8 cellular contexts compared by ENCODE assay signal in the genomic region with DNA sequence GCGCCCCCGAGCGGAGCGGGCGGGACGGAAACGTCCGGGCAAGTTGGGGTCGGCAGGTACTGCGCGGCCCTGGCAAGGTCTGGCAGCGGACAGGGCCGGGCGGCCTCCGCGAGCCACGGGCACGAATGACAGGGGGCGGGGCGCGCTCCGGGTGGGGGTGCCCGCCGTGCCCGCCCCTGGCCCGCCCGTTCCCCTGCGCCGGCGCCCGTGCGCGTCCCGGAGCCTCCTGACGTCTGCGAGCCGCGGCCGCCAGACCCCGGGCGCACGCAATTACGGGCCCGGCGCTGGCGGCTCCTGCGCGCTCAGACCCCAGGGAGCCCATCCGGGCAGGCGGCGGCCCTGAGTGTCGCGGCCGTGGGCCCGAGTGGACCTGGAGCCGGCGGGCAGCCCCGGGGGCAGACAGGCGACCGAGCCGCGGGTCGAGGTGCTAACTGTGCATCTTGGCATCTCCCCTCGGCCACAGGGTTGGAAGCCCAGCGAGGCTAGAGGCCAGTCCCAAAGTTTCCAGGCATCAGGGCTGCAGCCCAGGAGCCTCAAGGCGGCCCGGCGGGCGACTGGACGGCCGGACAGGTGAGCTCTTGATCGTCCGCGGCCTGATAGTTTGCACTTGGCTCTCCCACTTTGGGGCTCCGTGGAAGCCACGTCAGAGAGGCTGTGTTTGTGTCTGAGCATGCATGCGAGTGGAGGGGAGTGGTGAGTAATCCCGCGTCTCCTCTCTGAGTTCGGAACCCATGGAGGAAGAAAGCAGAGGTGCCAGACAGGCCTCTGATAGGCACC. TPM values are rescaled to one million over a fixed set of nuclear protein-coding genes. Genes with fewer than 3 reads are reported as not detected.
DNase-seq lines count a peak whose midpoint lies in the region; ATAC-seq and TF ChIP-seq lines count a peak whose summit lies in the region.

No MANE protein-coding gene starts in this region.

- H3K4me1 Mint-ChIP-seq in activated CD4-positive, alpha-beta T cell treated with anti-CD3 and anti-CD28 coated beads for 36 hours, result peaks cover 24% of the 10 kb centered on the region
- peaks cover 19% of the 10 kb centered on the region for H3K4me1 Mint-ChIP-seq in stimulated activated effector memory CD8-positive, alpha-beta T cell treated with anti-CD3 and anti-CD28 coated beads, Interleukin-12 subunit alpha, Interleukin-12 subunit beta, amount 100 ng/mL, for 72 hours

- no TSS peak for BruUV-seq in mammary epithelial cell (replicated peaks; lab: Mats Ljungman, UMichigan)

- peak overlapping the region; percentile 75 for H3K27ac Mint-ChIP-seq in activated CD4-positive, alpha-beta T cell treated with anti-CD3 and anti-CD28 coated beads for 36 hours
- no peak overlapping the region for H3K27ac Mint-ChIP-seq in stimulated activated effector memory CD8-positive, alpha-beta T cell treated with anti-CD3 and anti-CD28 coated beads, Interleukin-12 subunit alpha, Interleukin-12 subunit beta, amount 100 ng/mL, for 72 hours

- no peaks in the 10 kb centered on the region for H4K20me1 ChIP-seq in mammary epithelial cell (ENCODE audit: insufficient read depth, low read length)

- H3K4me1 ChIP-seq in Peyer's patch (peaks cover 0 to 29% (median 14%) of the 10 kb centered on the region in 4 donors), mammary epithelial cell (ENCODE audit: insufficient read depth, low read length) (peaks cover 17% of the 10 kb centered on the region)

- peaks cover 0 to 15% (median 0%) of the 10 kb centered on the region in 3 donors for H3K36me3 ChIP-seq in Peyer's patch
- H3K36me3 ChIP-seq in mammary epithelial cell (ENCODE audit: insufficient read depth, low read length), result no peaks in the 10 kb centered on the region

- peak overlapping the region; percentile 91 for H2AFZ ChIP-seq in mammary epithelial cell (ENCODE audit: low read depth, low read length)

- H3K9me3 ChIP-seq in Peyer's patch (no peaks in the 10 kb centered on the region), mammary epithelial cell (replicated peaks; ENCODE audit: insufficient read depth, low read length) (no peaks in the 10 kb centered on the region)

- in situ Hi-C loops in mammary epithelial cell (cut with MboI; ENCODE audit: low sequenced_read_pairs in 2 of 2), result no loop called here

- H3K4me3 Mint-ChIP-seq in activated CD4-positive, alpha-beta T cell treated with anti-CD3 and anti-CD28 coated beads for 36 hours, result peak overlapping the region; percentile 96
- peak overlapping the region; percentile 97 for H3K4me3 Mint-ChIP-seq in stimulated activated effector memory CD8-positive, alpha-beta T cell treated with anti-CD3 and anti-CD28 coated beads, Interleukin-12 subunit alpha, Interleukin-12 subunit beta, amount 100 ng/mL, for 72 hours

- H3K27me3 Mint-ChIP-seq in activated CD4-positive, alpha-beta T cell treated with anti-CD3 and anti-CD28 coated beads for 36 hours, result no peaks in the 10 kb centered on the region

- H3K36me3 Mint-ChIP-seq in activated CD4-positive, alpha-beta T cell treated with anti-CD3 and anti-CD28 coated beads for 36 hours (ENCODE audit: low read depth), result peaks cover 12% of the 10 kb centered on the region
- peaks cover 36% of the 10 kb centered on the region for H3K36me3 Mint-ChIP-seq in stimulated activated effector memory CD8-positive, alpha-beta T cell treated with anti-CD3 and anti-CD28 coated beads, Interleukin-12 subunit alpha, Interleukin-12 subunit beta, amount 100 ng/mL, for 72 hours

- H3K9ac ChIP-seq in mammary epithelial cell (ENCODE audit: insufficient read depth, low read length), result peak overlapping the region; percentile 90

- POLR2A ChIA-PET in activated CD4-positive, alpha-beta T cell treated with anti-CD3 and anti-CD28 coated beads for 36 hours (lab: Charles Lee), result interaction anchor here (3.0 kb wide), 1 partner anchor 13 kb away, joined by 17 read pairs; no protein-coding TSS in a partner anchor

- ATAC-seq in activated CD4-positive, alpha-beta T cell treated with anti-CD3 and anti-CD28 coated beads for 36 hours, result peak; percentile 8
- peak; percentile 20 for ATAC-seq in HG02678 (IDR thresholded peaks at IDR 0.05; ENCODE audit: unreplicated experiment)
- ATAC-seq in stimulated activated effector memory CD8-positive, alpha-beta T cell treated with anti-CD3 and anti-CD28 coated beads, Interleukin-12 subunit alpha, Interleukin-12 subunit beta, amount 100 ng/mL, for 72 hours, result peak; percentile 28

- intact Hi-C loops in activated CD4-positive, alpha-beta T cell treated with anti-CD3 and anti-CD28 coated beads for 36 hours (cut with DNase I, micrococcal nuclease), result loop anchor here in 1 of 2 experiments (10.0 kb wide), 1 partner anchor 341 kb away; a partner anchor contains a TSS
- intact Hi-C loops in mammary epithelial cell (cut with micrococcal nuclease), result no loop called here

- no peaks in the 10 kb centered on the region for H3K27me3 ChIP-seq in Peyer's patch
- no peaks in the 10 kb centered on the region for H3K27me3 ChIP-seq in mammary epithelial cell (ENCODE audit: insufficient read depth, low read length)

- 0% methylated on average over 28 of the region's 80 CpGs for WGBS in mammary epithelial cell (ENCODE audit: low coverage, missing lambda C conversion rate)

- no peak for TF ChIP-seq POLR2A in Peyer's patch (IDR thresholded peaks at IDR 0.05)

- H3K9me3 Mint-ChIP-seq in activated CD4-positive, alpha-beta T cell treated with anti-CD3 and anti-CD28 coated beads for 36 hours (ENCODE audit: low read depth), result no peaks in the 10 kb centered on the region
- no peaks in the 10 kb centered on the region for H3K9me3 Mint-ChIP-seq in stimulated activated effector memory CD8-positive, alpha-beta T cell treated with anti-CD3 and anti-CD28 coated beads, Interleukin-12 subunit alpha, Interleukin-12 subunit beta, amount 100 ng/mL, for 72 hours

- peak; percentile 65 for DNase-seq in activated CD4-positive, alpha-beta T cell treated with anti-CD3 and anti-CD28 coated beads for 36 hours
- no peak for DNase-seq in activated CD4-positive, alpha-beta T cell treated with anti-CD3 and anti-CD28 coated beads for 1 hour
- peak; percentile 29 to 78 (median 69) for DNase-seq in Peyer's patch
- peak; percentile 21 for DNase-seq in mammary epithelial cell
- peak; percentile 34 for DNase-seq in kidney tubule cell (ENCODE audit: low spot score)
- DNase-seq in stimulated activated effector memory CD8-positive, alpha-beta T cell treated with anti-CD3 and anti-CD28 coated beads, Interleukin-12 subunit alpha, Interleukin-12 subunit beta, amount 100 ng/mL, for 72 hours (ENCODE audit: low spot score in 2 of 2), result no peak
- no peak for DNase-seq in NCI-H187 (lab: John Stamatoyannopoulos, UW)

- CTCF ChIA-PET in activated CD4-positive, alpha-beta T cell treated with anti-CD3 and anti-CD28 coated beads for 36 hours (lab: Charles Lee), result interaction anchor here (1.4 kb wide), 1 partner anchor 13 kb away, joined by 5 read pairs; no protein-coding TSS in a partner anchor
- CTCF ChIA-PET in mammary epithelial cell (lab: Charles Lee; ENCODE audit: low non-redundant PET), result interaction anchor here (0.6 kb wide), 1 partner anchor 162 kb away, joined by 6 read pairs; a partner anchor contains a TSS

- TF ChIP-seq CTCF in Peyer's patch (IDR thresholded peaks at IDR 0.05), result peak in 1 of 6 experiments; percentile 2
- TF ChIP-seq CTCF in mammary epithelial cell (conservative IDR thresholded peaks at IDR 0.05 in 1 of 2, IDR thresholded peaks at IDR 0.05 in 1 of 2; ENCODE audit: extremely low read depth in 1 of 2, insufficient read depth in 1 of 2, low read depth in 1 of 2, low read length in 2 of 2), result no peak

- H3K4me3 ChIP-seq in Peyer's patch (peak overlapping the region; percentile 91 to 100 (median 100)), mammary epithelial cell (replicated peaks in 1 of 3; ENCODE audit: insufficient read depth in 1 of 3, low read depth in 2 of 3, low read length in 3 of 3) (peak overlapping the region; percentile 84 to 99 (median 91))

- dilution Hi-C loops in mammary epithelial cell (cut with HindIII; ENCODE audit: low sequenced_read_pairs), result loop anchor here (10.0 kb wide), 3 partner anchors 241 to 391 kb away; a partner anchor contains a TSS

- peaks cover 43% of the 10 kb centered on the region for H3K79me2 ChIP-seq in mammary epithelial cell (ENCODE audit: insufficient read depth, low read length)

- H3K4me2 ChIP-seq in mammary epithelial cell (ENCODE audit: insufficient read depth, low read depth, low read length), result peak overlapping the region; percentile 97

- H3K27ac ChIP-seq in Peyer's patch (peak overlapping the region; percentile 99 to 100 (median 100)), mammary epithelial cell (ENCODE audit: insufficient read depth, low read depth, low read length) (peak overlapping the region; percentile 89)

RNA-seq across cellular contexts. Expression of a gene that starts 0.9 kb away (rescaled TPM):
- total RNA-seq in activated CD4-positive, alpha-beta T cell treated with anti-CD3 and anti-CD28 coated beads for 36 hours, result 10 to 100 TPM; 37.1 TPM
- total RNA-seq in Peyer's patch (100 to 1,000 TPM in 3 of 4 donors, 10 to 100 TPM in 1; 68.3 to 162 (median 113) TPM), mammary epithelial cell (10 to 100 TPM; 44.8 to 48.5 TPM)
- 10.0 TPM for polyA plus RNA-seq in mammary epithelial cell
- polyA minus RNA-seq in mammary epithelial cell, result 2.8 TPM

RNA-seq across cellular contexts. Expression of a gene that starts 15.7 kb away (rescaled TPM):
- 1 to 10 TPM in 1 of 2 experiments, under 1 TPM in 1; 0.77 to 1.2 TPM for total RNA-seq in activated CD4-positive, alpha-beta T cell treated with anti-CD3 and anti-CD28 coated beads for 36 hours
- total RNA-seq in Peyer's patch, result 1 to 10 TPM; 1.8 to 5.9 (median 4.1) TPM
- total RNA-seq in mammary epithelial cell, result 1 to 10 TPM; 1.0 to 2.3 TPM
- polyA plus RNA-seq in mammary epithelial cell, result not detected
- not detected for polyA minus RNA-seq in mammary epithelial cell

RNA-seq across cellular contexts. Expression of a gene that starts 16.3 kb away (rescaled TPM):
- 1 to 10 TPM; 1.7 to 1.9 TPM for total RNA-seq in activated CD4-positive, alpha-beta T cell treated with anti-CD3 and anti-CD28 coated beads for 36 hours
- total RNA-seq in Peyer's patch, result 1 to 10 TPM; 4.1 to 6.9 (median 5.7) TPM
- total RNA-seq in mammary epithelial cell, result 10 to 100 TPM in 1 of 2 donors, 1 to 10 TPM in 1; 3.5 to 16.8 TPM
- polyA plus RNA-seq in mammary epithelial cell, result 6.0 TPM
- 3.7 TPM for polyA minus RNA-seq in mammary epithelial cell

RNA-seq across cellular contexts. Expression of a gene that starts 41.6 kb away (rescaled TPM):
- 100 to 1,000 TPM; 105 to 123 TPM for total RNA-seq in activated CD4-positive, alpha-beta T cell treated with anti-CD3 and anti-CD28 coated beads for 36 hours
- total RNA-seq in Peyer's patch (100 to 1,000 TPM; 146 to 182 (median 163) TPM), mammary epithelial cell (100 to 1,000 TPM in 1 of 2 donors, 10 to 100 TPM in 1; 77.5 to 125 TPM)
- polyA plus RNA-seq in mammary epithelial cell, result 110 TPM
- 105 TPM for polyA minus RNA-seq in mammary epithelial cell

RNA-seq across cellular contexts. Expression of a gene that starts 42.6 kb away (rescaled TPM):
- total RNA-seq in activated CD4-positive, alpha-beta T cell treated with anti-CD3 and anti-CD28 coated beads for 36 hours, result 10 to 100 TPM; 36.3 to 38.8 TPM
- total RNA-seq in Peyer's patch (100 to 1,000 TPM in 1 of 4 donors, 10 to 100 TPM in 3; 25.7 to 124 (median 40.9) TPM), mammary epithelial cell (10 to 100 TPM in 1 of 2 donors, 1 to 10 TPM in 1; 5.8 to 28.1 TPM)
- polyA plus RNA-seq in mammary epithelial cell, result 3.5 TPM
- 13.5 TPM for polyA minus RNA-seq in mammary epithelial cell

Comparison
In these comparisons a context has a peak if more than half of its experiments do, and no peak if none do; other contexts are left out.
1. DNase-seq: peak in activated CD4-positive, alpha-beta T cell treated with anti-CD3 and anti-CD28 coated beads for 36 hours (single experiment), Peyer's patch (3 of 3), mammary epithelial cell (single experiment) and kidney tubule cell (single experiment); none in activated CD4-positive, alpha-beta T cell treated with anti-CD3 and anti-CD28 coated beads for 1 hour (single experiment), stimulated activated effector memory CD8-positive, alpha-beta T cell treated with anti-CD3 and anti-CD28 coated beads, Interleukin-12 subunit alpha, Interleukin-12 subunit beta, amount 100 ng/mL, for 72 hours (0 of 2) and NCI-H187 (0 of 2).
2. Peak in every context shown above with its lines, with median percentiles within 50 percentile points of each other: ATAC-seq.